8 cellular contexts compared by ENCODE assay signal in genomic region chr10:102134416-102134815, GRCh38. TPM values are rescaled to one million over a fixed set of nuclear protein-coding genes. Genes with fewer than 3 reads are reported as not detected.
DNase-seq lines count a peak whose midpoint lies in the region; ATAC-seq and TF ChIP-seq lines count a peak whose summit lies in the region.

No MANE protein-coding gene starts in this region.

- WGBS in psoas muscle, 3 donors = 50 to 72% (median 63%) methylated on average over 2 of the region's 2 CpGs

- H3K27ac ChIP-seq in SK-N-MC (no peak overlapping the region), fibroblast of lung (ENCODE audit: insufficient read depth, low read length) (peak overlapping the region; percentile 97), psoas muscle (peak overlapping the region; percentile 99)

- peak overlapping the region; percentile 77 for H3K4me2 ChIP-seq in fibroblast of lung (ENCODE audit: extremely low read depth, insufficient read depth, low read length)

- peaks cover 65% of the 10 kb centered on the region for H3K79me2 ChIP-seq in fibroblast of lung (ENCODE audit: control insufficient read depth, insufficient read depth, low read length)

- H3K4me3 ChIP-seq in GM12864 (ENCODE audit: low read depth, low read length) (peak overlapping the region; percentile 99), SK-N-MC (peak overlapping the region; percentile 85), fibroblast of lung (replicated peaks in 1 of 4; ENCODE audit: control extremely low read depth in 1 of 4, insufficient read depth in 1 of 4, low read depth in 3 of 4, low read length in 4 of 4) (peak overlapping the region; percentile 82 to 94 (median 90)), psoas muscle (peak overlapping the region; percentile 100)

- no peak overlapping the region for H2AFZ ChIP-seq in fibroblast of lung (ENCODE audit: low read length)

- H3K36me3 ChIP-seq in SK-N-MC (ENCODE audit: insufficient read depth, low read length) (peaks cover 18% of the 10 kb centered on the region), fibroblast of lung (ENCODE audit: control insufficient read depth, insufficient read depth, low read length) (peaks cover 7% of the 10 kb centered on the region), psoas muscle (ENCODE audit: insufficient read depth in 1 of 2, low read depth in 1 of 2) (peaks cover 0 to 22% of the 10 kb centered on the region in 2 donors)

- intact Hi-C loops in psoas muscle (cut with DNase I) (loop anchor here (2.0 kb wide), 1 partner anchor 16 kb away; no protein-coding TSS in a partner anchor), head of caudate nucleus (cut with DNase I) (no loop called here)

- no peak for TF ChIP-seq CTCF in GM12864 (IDR thresholded peaks at IDR 0.05; ENCODE audit: low read depth, low read length, missing control alignments)
- TF ChIP-seq CTCF in fibroblast of lung (conservative IDR thresholded peaks at IDR 0.05 in 1 of 2, IDR thresholded peaks at IDR 0.05 in 1 of 2; ENCODE audit: low read depth in 1 of 2, low read length in 2 of 2) = no peak
- no peak for TF ChIP-seq CTCF in psoas muscle (IDR thresholded peaks at IDR 0.05)

- no peaks in the 10 kb centered on the region for H4K20me1 ChIP-seq in fibroblast of lung (ENCODE audit: control insufficient read depth, extremely low read depth, insufficient read depth, low read length)

- H3K9me3 ChIP-seq in SK-N-MC (ENCODE audit: low read depth, low read length) (no peaks in the 10 kb centered on the region), fibroblast of lung (ENCODE audit: control insufficient read depth, insufficient read depth, low read depth, low read length) (no peaks in the 10 kb centered on the region), psoas muscle (no peaks in the 10 kb centered on the region)

- no peak for DNase-seq in GM12864 (ENCODE audit: low read depth)
- DNase-seq in SK-N-MC (ENCODE audit: low read depth, low spot score) = no peak
- no peak for DNase-seq in fibroblast of lung (ENCODE audit: low read depth in 2 of 2)
- no peak for DNase-seq in psoas muscle
- no peak for DNase-seq in HT-29 (ENCODE audit: low spot score)
- DNase-seq in head of caudate nucleus = no peak

- H3K9ac ChIP-seq in SK-N-MC (ENCODE audit: insufficient read length) (peak overlapping the region; percentile 95), fibroblast of lung (ENCODE audit: insufficient read depth, low read length) (peak overlapping the region; percentile 88)

- H3K27me3 ChIP-seq in fibroblast of lung (ENCODE audit: control insufficient read depth, insufficient read depth, low read length) (no peaks in the 10 kb centered on the region), psoas muscle (ENCODE audit: insufficient read depth in 3 of 3, low read length in 2 of 3) (no peaks in the 10 kb centered on the region)

- H3K4me1 ChIP-seq in fibroblast of lung (ENCODE audit: control insufficient read depth, extremely low read depth, insufficient read depth, low read length) = peaks cover 5% of the 10 kb centered on the region
- peaks cover 27% of the 10 kb centered on the region for H3K4me1 ChIP-seq in psoas muscle

- no peak for ATAC-seq in psoas muscle
- no peak for ATAC-seq in GM21381 (IDR thresholded peaks at IDR 0.05; ENCODE audit: unreplicated experiment)
- no peak for ATAC-seq in HG03469 (IDR thresholded peaks at IDR 0.05; ENCODE audit: unreplicated experiment)

RNA-seq across cellular contexts. Expression of gene PPRC1, which starts 1.6 kb away (rescaled TPM):
- 9.9 and 10.0 TPM in 2 replicates for total RNA-seq in fibroblast of lung
- 13.5 and 21.0 TPM in 2 replicates for polyA plus RNA-seq in fibroblast of lung
- 22.5 and 29.0 TPM in 2 replicates for polyA plus RNA-seq in fibroblast of lung (2012)
- 129 and 156 TPM in 2 replicates for polyA minus RNA-seq in fibroblast of lung (ENCODE audit: low replicate concordance)
- 10 to 100 TPM; 14.9 to 57.5 (median 32.1) TPM for total RNA-seq in psoas muscle
- 10 to 100 TPM; 14.7 to 32.2 (median 15.5) TPM for polyA plus RNA-seq in psoas muscle
- 41.8 and 51.2 TPM in 2 replicates for total RNA-seq in HT-29 (2014; rRNA removed; shearing (Covaris generic))

RNA-seq across cellular contexts. Expression of gene LDB1, which starts 14.2 kb away (rescaled TPM):
- 39.5 and 45.1 TPM in 2 replicates for total RNA-seq in fibroblast of lung
- polyA plus RNA-seq in fibroblast of lung = 41.6 and 50.6 TPM in 2 replicates
- polyA plus RNA-seq in fibroblast of lung (2012) = 38.5 and 46.9 TPM in 2 replicates
- polyA minus RNA-seq in fibroblast of lung (ENCODE audit: low replicate concordance) = 162 and 205 TPM in 2 replicates
- total RNA-seq in psoas muscle = 10 to 100 TPM; 22.0 to 29.8 (median 26.8) TPM
- 10 to 100 TPM; 13.9 to 24.9 (median 14.6) TPM for polyA plus RNA-seq in psoas muscle
- 37.4 and 40.3 TPM in 2 replicates for total RNA-seq in HT-29 (2014; rRNA removed; shearing (Covaris generic))

RNA-seq across cellular contexts. Expression of gene NOLC1, which starts 17.8 kb away (rescaled TPM):
- 16.5 and 23.4 TPM in 2 replicates for total RNA-seq in fibroblast of lung
- polyA plus RNA-seq in fibroblast of lung = 64.7 and 105 TPM in 2 replicates
- polyA plus RNA-seq in fibroblast of lung (2012) = 34.1 and 48.1 TPM in 2 replicates
- polyA minus RNA-seq in fibroblast of lung (ENCODE audit: low replicate concordance) = 3.0 and 19.3 TPM in 2 replicates
- total RNA-seq in psoas muscle = 10 to 100 TPM; 38.7 to 86.1 (median 64.4) TPM
- polyA plus RNA-seq in psoas muscle = 10 to 100 TPM; 25.8 to 77.5 (median 54.1) TPM
- 79.1 and 88.7 TPM in 2 replicates for total RNA-seq in HT-29 (2014; rRNA removed; shearing (Covaris generic))
